Comparison of ENCODE assay signal across 14 cellular contexts in genomic region chr11:93567406-93567819, GRCh38. TPM values are rescaled to one million over a fixed set of nuclear protein-coding genes. Genes with fewer than 3 reads are reported as not detected.
A peak's percentile ranks its signal among the peaks of the same experiment; 100 is the strongest.
DNase-seq lines count a peak whose midpoint lies in the region; ATAC-seq, FAIRE-seq and TF ChIP-seq lines count a peak whose summit lies in the region.
"Had no signal": no experiment of that assay in that cellular context is flagged by ENCODE, and none has a peak within 500 bp of the region (broad histone marks: within the 10 kb centered on the region; RNA-seq: fewer than 3 reads in every experiment).

No MANE protein-coding gene starts in this region.

- H3K9me3 Mint-ChIP-seq in astrocyte (ENCODE audit: unreplicated experiment), result no peaks in the 10 kb centered on the region
- H3K9me3 Mint-ChIP-seq in glutamatergic neuron (ENCODE audit: unreplicated experiment), result no peaks in the 10 kb centered on the region
- H3K9me3 Mint-ChIP-seq in immature natural killer cell, result peaks cover 0 to 1% (median 0%) of the 10 kb centered on the region in 6 donors
- H3K9me3 Mint-ChIP-seq: activated naive CD4-positive, alpha-beta T cell treated with anti-CD3 and anti-CD28 coated beads, Interleukin-2, amount 50 U/mL, for 24 hours had no signal

- DNase-seq in Ammon's horn (ENCODE audit: low spot score) (peak; percentile 54), astrocyte (ENCODE audit: low read depth) (peak; percentile 27), Right ventricle myocardium superior (peak; percentile 85), posterior cingulate gyrus (peak; percentile 16 to 87 (median 34)), glutamatergic neuron (no peak), immature natural killer cell (no peak), NK-92 (lab: John Stamatoyannopoulos, UW; ENCODE audit: unreplicated experiment) (no peak)
- DNase-seq in stimulated activated CD4-positive, alpha-beta T cell treated with anti-CD3 and anti-CD28 coated beads, Interleukin-2, amount 100 ng/mL, for 48 hours, result no peak
- DNase-seq: erythroblast; NCI-H2029 treated with DMSO at 0.1 percent for 48 hours; SHP77 treated with DMSO at 0.1 percent for 48 hours; stimulated activated CD4-positive, alpha-beta T cell treated with anti-CD3 and anti-CD28 coated beads, Interleukin-4, amount 100 ng/mL, for 1 hour had no signal

- no peak overlapping the region for H3K9ac ChIP-seq in astrocyte (ENCODE audit: low read length)

- peaks cover 5% of the 10 kb centered on the region for H3K4me1 ChIP-seq in astrocyte (ENCODE audit: insufficient read depth, low read length)

- ATAC-seq in Right ventricle myocardium superior (ENCODE audit: poor library complexity), result peak; percentile 94

- intact Hi-C loops in Right ventricle myocardium superior (cut with DNase I), result no loop called here
- intact Hi-C loops in posterior cingulate gyrus (cut with DNase I), result no loop called here

- TF ChIP-seq CTCF in astrocyte (IDR thresholded peaks at IDR 0.05; ENCODE audit: insufficient read depth, low read depth, low read length) (no peak), glutamatergic neuron (IDR thresholded peaks at IDR 0.05; ENCODE audit: partially characterized antibody, unreplicated experiment) (no peak)

- no peak overlapping the region for H3K4me3 Mint-ChIP-seq in astrocyte (ENCODE audit: unreplicated experiment)
- H3K4me3 Mint-ChIP-seq in glutamatergic neuron (ENCODE audit: unreplicated experiment), result no peak overlapping the region
- H3K4me3 Mint-ChIP-seq in immature natural killer cell, result no peak overlapping the region
- H3K4me3 Mint-ChIP-seq: activated naive CD4-positive, alpha-beta T cell treated with anti-CD3 and anti-CD28 coated beads, Interleukin-2, amount 50 U/mL, for 24 hours had no signal

- no peak overlapping the region for H3K4me2 ChIP-seq in astrocyte (ENCODE audit: low read length)

- no peak overlapping the region for H3K4me3 ChIP-seq in astrocyte (ENCODE audit: insufficient read depth, low read depth, low read length)
- H3K4me3 ChIP-seq: tibial nerve had no signal

- peaks cover 10% of the 10 kb centered on the region for H3K4me1 Mint-ChIP-seq in astrocyte (ENCODE audit: low read depth, unreplicated experiment)
- no peaks in the 10 kb centered on the region for H3K4me1 Mint-ChIP-seq in glutamatergic neuron (ENCODE audit: low read depth, unreplicated experiment)
- no peaks in the 10 kb centered on the region for H3K4me1 Mint-ChIP-seq in immature natural killer cell
- H3K4me1 Mint-ChIP-seq: activated naive CD4-positive, alpha-beta T cell treated with anti-CD3 and anti-CD28 coated beads, Interleukin-2, amount 50 U/mL, for 24 hours had no signal

- H3K27me3 ChIP-seq in astrocyte (ENCODE audit: insufficient read depth, low read length), result no peaks in the 10 kb centered on the region
- H3K27me3 ChIP-seq: tibial nerve had no signal

- H3K36me3 ChIP-seq in astrocyte (ENCODE audit: insufficient read depth, low read length), result no peaks in the 10 kb centered on the region
- H3K36me3 ChIP-seq: tibial nerve had no signal

- no peaks in the 10 kb centered on the region for H3K79me2 ChIP-seq in astrocyte (ENCODE audit: insufficient read depth, low read length)

- H3K36me3 Mint-ChIP-seq in astrocyte (ENCODE audit: low read depth, unreplicated experiment), result no peaks in the 10 kb centered on the region
- H3K36me3 Mint-ChIP-seq in glutamatergic neuron (ENCODE audit: unreplicated experiment), result no peaks in the 10 kb centered on the region
- no peaks in the 10 kb centered on the region for H3K36me3 Mint-ChIP-seq in immature natural killer cell
- H3K36me3 Mint-ChIP-seq: activated naive CD4-positive, alpha-beta T cell treated with anti-CD3 and anti-CD28 coated beads, Interleukin-2, amount 50 U/mL, for 24 hours had no signal

- H3K9me3 ChIP-seq in astrocyte (ENCODE audit: insufficient read depth, low read depth, low read length), result no peaks in the 10 kb centered on the region
- H3K9me3 ChIP-seq: tibial nerve had no signal

- no peak overlapping the region for H3K27ac ChIP-seq in astrocyte (ENCODE audit: low read depth, low read length)
- H3K27ac ChIP-seq: tibial nerve had no signal

- H4K20me1 ChIP-seq in astrocyte (ENCODE audit: insufficient read depth, low read length), result no peaks in the 10 kb centered on the region

- FAIRE-seq in astrocyte (lab: Jason Lieb, UNC), result no peak

- no peaks in the 10 kb centered on the region for H3K27me3 Mint-ChIP-seq in astrocyte (ENCODE audit: low read depth, unreplicated experiment)
- no peaks in the 10 kb centered on the region for H3K27me3 Mint-ChIP-seq in glutamatergic neuron (ENCODE audit: unreplicated experiment)
- peaks cover 0 to 6% (median 5%) of the 10 kb centered on the region in 3 donors for H3K27me3 Mint-ChIP-seq in immature natural killer cell (ENCODE audit: low read depth in 3 of 3)
- H3K27me3 Mint-ChIP-seq: activated naive CD4-positive, alpha-beta T cell treated with anti-CD3 and anti-CD28 coated beads, Interleukin-2, amount 50 U/mL, for 24 hours had no signal

- no peak overlapping the region for H3K27ac Mint-ChIP-seq in astrocyte (ENCODE audit: unreplicated experiment)
- H3K27ac Mint-ChIP-seq in glutamatergic neuron (ENCODE audit: unreplicated experiment), result no peak overlapping the region
- no peak overlapping the region for H3K27ac Mint-ChIP-seq in immature natural killer cell
- H3K27ac Mint-ChIP-seq: activated naive CD4-positive, alpha-beta T cell treated with anti-CD3 and anti-CD28 coated beads, Interleukin-2, amount 50 U/mL, for 24 hours had no signal

- no peak overlapping the region for H2AFZ ChIP-seq in astrocyte (ENCODE audit: low read depth, low read length)

RNA-seq across cellular contexts. Expression of gene SMCO4, which starts 24.2 kb away (rescaled TPM):
- 29.3 and 36.6 TPM in 2 replicates for total RNA-seq in astrocyte
- 43.4 TPM for total RNA-seq in Right ventricle myocardium superior
- 3.0 TPM for total RNA-seq in glutamatergic neuron (ENCODE audit: unreplicated experiment)
- polyA plus RNA-seq in immature natural killer cell, result 10 to 100 TPM; 10.2 to 11.1 (median 10.3) TPM

Comparison
In these comparisons a context has a peak if more than half of its experiments do, and no peak if none do; other contexts are left out.
1. DNase-seq: peak in Ammon's horn (single experiment), astrocyte (single experiment), Right ventricle myocardium superior (single experiment) and posterior cingulate gyrus (10 of 10); none in glutamatergic neuron (single experiment), stimulated activated CD4-positive, alpha-beta T cell treated with anti-CD3 and anti-CD28 coated beads, Interleukin-2, amount 100 ng/mL, for 48 hours (0 of 2), immature natural killer cell (0 of 3) and NK-92 (single experiment).